12 cellular contexts compared by ENCODE assay signal in the genomic region with DNA sequence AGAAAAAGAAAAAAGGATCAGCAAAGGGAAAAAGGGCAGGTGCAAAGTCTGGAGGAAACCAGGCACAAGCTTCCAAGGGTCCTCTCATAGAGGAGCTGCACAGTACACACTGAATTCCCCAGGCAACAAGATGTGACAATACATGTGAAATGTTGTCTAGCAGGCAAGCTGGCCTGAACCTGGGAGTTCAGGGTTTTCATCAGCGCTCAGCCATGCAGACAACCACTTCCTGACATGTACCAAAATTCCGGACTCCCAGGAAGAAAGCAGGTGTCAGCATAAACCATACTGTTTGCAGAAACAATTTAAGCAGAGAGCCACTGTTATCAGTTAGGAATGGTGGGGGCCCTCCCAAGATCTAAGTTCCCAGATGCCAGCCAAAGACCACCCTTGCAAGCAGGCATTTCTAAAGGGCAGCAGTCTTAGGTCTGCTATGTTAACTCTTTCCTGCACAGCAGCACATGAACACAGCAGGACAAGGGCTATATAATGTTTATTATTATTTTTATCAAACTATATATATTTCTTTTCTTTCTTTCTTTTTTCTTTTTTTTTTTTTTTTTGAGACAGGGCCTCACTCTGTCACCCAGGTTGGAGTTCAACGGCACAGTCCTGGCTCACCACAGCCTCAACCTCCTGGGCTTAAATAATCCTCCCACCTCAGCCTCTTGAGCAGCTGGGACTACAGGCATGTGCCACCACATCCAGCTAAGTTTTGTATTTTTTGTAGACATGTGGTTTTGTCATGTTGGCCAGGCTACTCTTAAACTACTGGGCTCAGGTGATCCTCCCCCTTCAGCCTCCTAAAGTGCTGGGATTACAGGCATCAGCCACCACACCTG. TPM values are rescaled to one million over a fixed set of nuclear protein-coding genes. Genes with fewer than 3 reads are reported as not detected.
A peak's percentile ranks its signal among the peaks of the same experiment; 100 is the strongest.
DNase-seq lines count a peak whose midpoint lies in the region; ATAC-seq, FAIRE-seq and TF ChIP-seq lines count a peak whose summit lies in the region.
"Had no signal": no experiment of that assay in that cellular context is flagged by ENCODE, and none has a peak within 500 bp of the region (broad histone marks: within the 10 kb centered on the region; RNA-seq: fewer than 3 reads in every experiment).

No MANE protein-coding gene starts in this region.

- TF ChIP-seq POLR2A in breast epithelium (IDR thresholded peaks at IDR 0.05), result no peak

- H3K36me3 ChIP-seq in small intestine (ENCODE audit: control insufficient read depth in 2 of 2, insufficient read depth in 2 of 2, low read length in 2 of 2) (peaks cover 2 to 3% of the 10 kb centered on the region in 2 donors), breast epithelium (no peaks in the 10 kb centered on the region)
- H3K36me3 ChIP-seq: ovary, WERI-Rb-1 had no signal

- H3K27ac Mint-ChIP-seq in activated CD8-positive, alpha-beta memory T cell treated with anti-CD3 and anti-CD28 coated beads, Interleukin-2, amount 10 ng/mL, durations not matched to agents 7 days and 5 days, result peak overlapping the region; percentile 63
- peak overlapping the region; percentile 42 for H3K27ac Mint-ChIP-seq in activated CD4-positive, alpha-beta memory T cell treated with anti-CD3 and anti-CD28 coated beads, Interleukin-2, amount 10 ng/mL, durations not matched to agents 7 days and 5 days

- H3K27ac ChIP-seq in small intestine (ENCODE audit: low read depth in 1 of 2, low read length in 1 of 2), result peak overlapping the region in 1 of 2 donors; percentile 15
- no peak overlapping the region for H3K27ac ChIP-seq in breast epithelium
- H3K27ac ChIP-seq: ovary, WERI-Rb-1 had no signal

- H3K9me3 ChIP-seq in small intestine (ENCODE audit: control insufficient read depth, low read depth) (no peaks in the 10 kb centered on the region), breast epithelium (no peaks in the 10 kb centered on the region)
- H3K9me3 ChIP-seq: ovary had no signal

- no peak for FAIRE-seq in small intestine (lab: Jason Lieb, UNC)
- FAIRE-seq: endometrium had no signal

- peaks cover 16% of the 10 kb centered on the region for H3K4me1 Mint-ChIP-seq in activated CD8-positive, alpha-beta memory T cell treated with anti-CD3 and anti-CD28 coated beads, Interleukin-2, amount 10 ng/mL, durations not matched to agents 7 days and 5 days
- H3K4me1 Mint-ChIP-seq in activated CD4-positive, alpha-beta memory T cell treated with anti-CD3 and anti-CD28 coated beads, Interleukin-2, amount 10 ng/mL, durations not matched to agents 7 days and 5 days, result peaks cover 18% of the 10 kb centered on the region

- 57 to 80% (median 67%) methylated on average over 3 of the region's 3 CpGs for WGBS in small intestine, 3 donors

- H3K4me3 ChIP-seq in small intestine (ENCODE audit: low read depth in 1 of 2, low read length in 2 of 2) (no peak overlapping the region), breast epithelium (no peak overlapping the region)
- H3K4me3 ChIP-seq: ovary had no signal

- no peaks in the 10 kb centered on the region for H3K27me3 Mint-ChIP-seq in activated CD8-positive, alpha-beta memory T cell treated with anti-CD3 and anti-CD28 coated beads, Interleukin-2, amount 10 ng/mL, durations not matched to agents 7 days and 5 days
- no peaks in the 10 kb centered on the region for H3K27me3 Mint-ChIP-seq in activated CD4-positive, alpha-beta memory T cell treated with anti-CD3 and anti-CD28 coated beads, Interleukin-2, amount 10 ng/mL, durations not matched to agents 7 days and 5 days

- peaks cover 1% of the 10 kb centered on the region for H3K36me3 Mint-ChIP-seq in activated CD8-positive, alpha-beta memory T cell treated with anti-CD3 and anti-CD28 coated beads, Interleukin-2, amount 10 ng/mL, durations not matched to agents 7 days and 5 days
- H3K36me3 Mint-ChIP-seq in activated CD4-positive, alpha-beta memory T cell treated with anti-CD3 and anti-CD28 coated beads, Interleukin-2, amount 10 ng/mL, durations not matched to agents 7 days and 5 days (ENCODE audit: low read depth), result peaks cover 20% of the 10 kb centered on the region

- no peak for TF ChIP-seq CTCF in breast epithelium (IDR thresholded peaks at IDR 0.05)

- no peaks in the 10 kb centered on the region for H3K9me3 Mint-ChIP-seq in activated CD8-positive, alpha-beta memory T cell treated with anti-CD3 and anti-CD28 coated beads, Interleukin-2, amount 10 ng/mL, durations not matched to agents 7 days and 5 days (ENCODE audit: low read depth)
- no peaks in the 10 kb centered on the region for H3K9me3 Mint-ChIP-seq in activated CD4-positive, alpha-beta memory T cell treated with anti-CD3 and anti-CD28 coated beads, Interleukin-2, amount 10 ng/mL, durations not matched to agents 7 days and 5 days

- H3K4me3 Mint-ChIP-seq in activated CD8-positive, alpha-beta memory T cell treated with anti-CD3 and anti-CD28 coated beads, Interleukin-2, amount 10 ng/mL, durations not matched to agents 7 days and 5 days, result peak overlapping the region; percentile 3
- no peak overlapping the region for H3K4me3 Mint-ChIP-seq in activated CD4-positive, alpha-beta memory T cell treated with anti-CD3 and anti-CD28 coated beads, Interleukin-2, amount 10 ng/mL, durations not matched to agents 7 days and 5 days

- intact Hi-C loops in breast epithelium (cut with DNase I; ENCODE audit: low total_unique reads), result no loop called here

- peak; percentile 54 for ATAC-seq in activated CD8-positive, alpha-beta memory T cell treated with anti-CD3 and anti-CD28 coated beads, Interleukin-2, amount 10 ng/mL, durations not matched to agents 7 days and 5 days
- peak; percentile 66 for ATAC-seq in HG03097 (IDR thresholded peaks at IDR 0.05; ENCODE audit: low FRiP score, unreplicated experiment)

- no peaks in the 10 kb centered on the region for H3K27me3 ChIP-seq in small intestine (ENCODE audit: control insufficient read depth in 2 of 2, insufficient read depth in 2 of 2, low read length in 2 of 2)
- H3K27me3 ChIP-seq in breast epithelium, result no peaks in the 10 kb centered on the region
- H3K27me3 ChIP-seq: ovary had no signal

- DNase-seq in activated CD8-positive, alpha-beta memory T cell treated with anti-CD3 and anti-CD28 coated beads, Interleukin-2, amount 10 ng/mL, durations not matched to agents 7 days and 5 days, result no peak
- DNase-seq in activated CD8-positive, alpha-beta memory T cell treated with anti-CD3 and anti-CD28 coated beads for 24 hours, result no peak
- no peak for DNase-seq in activated CD4-positive, alpha-beta memory T cell treated with anti-CD3 and anti-CD28 coated beads, Interleukin-2, amount 10 ng/mL, durations not matched to agents 7 days and 5 days
- DNase-seq in small intestine (peak; percentile 28), DMS114 treated with DMSO at 0.1 percent for 48 hours (lab: John Stamatoyannopoulos, UW; ENCODE audit: unreplicated experiment) (no peak), mesenteric fat pad (ENCODE audit: low spot score) (no peak), breast epithelium (ENCODE audit: low spot score in 2 of 2) (no peak)
- DNase-seq: ovary, WERI-Rb-1 had no signal

- CTCF ChIA-PET in activated CD8-positive, alpha-beta memory T cell treated with anti-CD3 and anti-CD28 coated beads, Interleukin-2, amount 10 ng/mL, durations not matched to agents 7 days and 5 days (lab: Charles Lee), result interaction anchor here (1.0 to 1.7 kb wide), 6 partner anchors 11 to 28 kb away, joined by 3 to 4 read pairs (median 4); partner anchors contain the start of genes CKLF and TK2
- CTCF ChIA-PET in activated CD4-positive, alpha-beta memory T cell treated with anti-CD3 and anti-CD28 coated beads, Interleukin-2, amount 10 ng/mL, durations not matched to agents 7 days and 5 days (lab: Charles Lee), result interaction anchor here (0.8 to 1.0 kb wide), 3 partner anchors 14 to 96 kb away, joined by 3 to 4 read pairs (median 3); no protein-coding TSS in a partner anchor

- H3K4me1 ChIP-seq in small intestine (ENCODE audit: control insufficient read depth in 2 of 2, insufficient read depth in 1 of 2, low read depth in 1 of 2, low read length in 1 of 2) (peaks cover 0 to 7% of the 10 kb centered on the region in 2 donors), breast epithelium (no peaks in the 10 kb centered on the region)

- POLR2A ChIA-PET in activated CD4-positive, alpha-beta memory T cell treated with anti-CD3 and anti-CD28 coated beads, Interleukin-2, amount 10 ng/mL, durations not matched to agents 7 days and 5 days (lab: Charles Lee), result interaction anchor here (0.6 to 6.3 kb wide), 5 partner anchors 8 to 71 kb away, joined by 3 to 36 read pairs (median 4); partner anchors contain the start of gene CKLF

RNA-seq across cellular contexts. Expression of gene TK2, which starts 10.1 kb away (rescaled TPM):
- 10 to 100 TPM in 1 of 2 experiments, 1 to 10 TPM in 1; 8.5 to 10.8 TPM for total RNA-seq in activated CD8-positive, alpha-beta memory T cell treated with anti-CD3 and anti-CD28 coated beads, Interleukin-2, amount 10 ng/mL, durations not matched to agents 7 days and 5 days
- 10 to 100 TPM; 13.4 to 13.9 TPM for total RNA-seq in activated CD4-positive, alpha-beta memory T cell treated with anti-CD3 and anti-CD28 coated beads, Interleukin-2, amount 10 ng/mL, durations not matched to agents 7 days and 5 days
- 10 to 100 TPM in 2 of 3 donors, 1 to 10 TPM in 1; 9.2 to 14.1 (median 11.2) TPM for polyA plus RNA-seq in small intestine
- total RNA-seq in mesenteric fat pad (58.3 TPM), breast epithelium (10 to 100 TPM; 33.1 to 98.4 (median 40.4) TPM)

RNA-seq across cellular contexts. Expression of gene CKLF, which starts 12.5 kb away (rescaled TPM):
- total RNA-seq in activated CD8-positive, alpha-beta memory T cell treated with anti-CD3 and anti-CD28 coated beads, Interleukin-2, amount 10 ng/mL, durations not matched to agents 7 days and 5 days, result 100 to 1,000 TPM; 199 to 220 TPM
- 100 to 1,000 TPM; 183 to 188 TPM for total RNA-seq in activated CD4-positive, alpha-beta memory T cell treated with anti-CD3 and anti-CD28 coated beads, Interleukin-2, amount 10 ng/mL, durations not matched to agents 7 days and 5 days
- 10 to 100 TPM; 26.8 to 55.1 (median 44.0) TPM for polyA plus RNA-seq in small intestine
- 41.6 TPM for total RNA-seq in mesenteric fat pad
- total RNA-seq in breast epithelium, result 10 to 100 TPM; 36.6 to 62.6 (median 44.9) TPM

RNA-seq across cellular contexts. Expression of gene CMTM1, which starts 26.4 kb away (rescaled TPM):
- 10 to 100 TPM; 21.1 to 21.4 TPM for total RNA-seq in activated CD8-positive, alpha-beta memory T cell treated with anti-CD3 and anti-CD28 coated beads, Interleukin-2, amount 10 ng/mL, durations not matched to agents 7 days and 5 days
- total RNA-seq in activated CD4-positive, alpha-beta memory T cell treated with anti-CD3 and anti-CD28 coated beads, Interleukin-2, amount 10 ng/mL, durations not matched to agents 7 days and 5 days, result 10 to 100 TPM; 16.6 to 17.8 TPM
- under 1 TPM in 1 of 3 donors, not detected in 2; 0.36 TPM for polyA plus RNA-seq in small intestine
- total RNA-seq in mesenteric fat pad, result 6.4 TPM
- total RNA-seq in breast epithelium, result 1 to 10 TPM; 1.6 to 2.9 (median 1.9) TPM

RNA-seq across cellular contexts. Expression of gene CMTM2, which starts 39.4 kb away (rescaled TPM):
- total RNA-seq in activated CD8-positive, alpha-beta memory T cell treated with anti-CD3 and anti-CD28 coated beads, Interleukin-2, amount 10 ng/mL, durations not matched to agents 7 days and 5 days, result 1 to 10 TPM; 1.1 to 1.6 TPM
- under 1 TPM; 0.43 to 0.83 TPM for total RNA-seq in activated CD4-positive, alpha-beta memory T cell treated with anti-CD3 and anti-CD28 coated beads, Interleukin-2, amount 10 ng/mL, durations not matched to agents 7 days and 5 days
- under 1 TPM in 1 of 3 donors, not detected in 2; 0.07 TPM for polyA plus RNA-seq in small intestine
- total RNA-seq in mesenteric fat pad (1.00 TPM), breast epithelium (not detected)
- total RNA-seq: subcutaneous adipose tissue had no signal
